ENCODE assay signal across 23 cellular contexts in genomic region chr21:46178961-46179360, GRCh38. TPM values are rescaled to one million over a fixed set of nuclear protein-coding genes. Genes with fewer than 3 reads are reported as not detected.
A peak's percentile ranks its signal among the peaks of the same experiment; 100 is the strongest.
DNase-seq lines count a peak whose midpoint lies in the region; ATAC-seq, FAIRE-seq and TF ChIP-seq lines count a peak whose summit lies in the region.
"Had no signal": no experiment of that assay in that cellular context is flagged by ENCODE, and none has a peak within 500 bp of the region (broad histone marks: within the 10 kb centered on the region; RNA-seq: fewer than 3 reads in every experiment).

No MANE protein-coding gene starts in this region.

- peaks cover 19% of the 10 kb centered on the region for H3K9me3 ChIP-seq in left ventricle myocardium inferior (replicated peaks)
- H3K9me3 ChIP-seq in Peyer's patch: no peaks in the 10 kb centered on the region
- H3K9me3 ChIP-seq in K562 (replicated peaks; ENCODE audit: control insufficient read depth, insufficient read depth, low read depth, low read length): no peaks in the 10 kb centered on the region
- H3K9me3 ChIP-seq in small intestine (ENCODE audit: control insufficient read depth, low read depth): no peaks in the 10 kb centered on the region
- H3K9me3 ChIP-seq: BE2C had no signal

- peaks cover 5% of the 10 kb centered on the region for H3K9me1 ChIP-seq in K562 (ENCODE audit: control insufficient read depth, insufficient read depth, low read length)

- DNase-seq in left ventricle myocardium inferior (no peak), Right ventricle myocardium superior (no peak), Peyer's patch (peak in 2 of 3 donors; percentile 7 to 11), K562 (ENCODE audit: extremely low read depth in 1 of 4, low spot score in 3 of 4) (no peak), omental fat pad (ENCODE audit: low spot score) (peak; percentile 13), small intestine (no peak)
- DNase-seq: 8988T; ACHN; AML-193; BE2C; Calu3; CD4-positive, alpha-beta memory T cell; COR-L47; DMS53; DMS79 treated with DMSO at 0.1 percent for 48 hours; GF-D8 had no signal

- H3K36me3 ChIP-seq in left ventricle myocardium inferior (no peaks in the 10 kb centered on the region), Peyer's patch (no peaks in the 10 kb centered on the region), K562 (ENCODE audit: control insufficient read depth, insufficient read depth, low read length) (peaks cover 30% of the 10 kb centered on the region; the same call in 1 of the 3 replicates), small intestine (ENCODE audit: control insufficient read depth in 2 of 2, insufficient read depth in 2 of 2, low read length in 2 of 2) (no peaks in the 10 kb centered on the region)
- H3K36me3 ChIP-seq: BE2C; BLaER1 treated with 17β-estradiol and CSF1 and Interleukin-3, amounts not matched to agents 10 nM and 100 nM had no signal

- in situ Hi-C loops in K562 (cut with MboI): no loop called here

- no peak for TF ChIP-seq EP300 in K562 (IDR thresholded peaks at IDR 0.05; ENCODE audit: low read length)

- no peak for TF ChIP-seq RAD21 in K562 (CRISPR knock-in tag; conservative IDR thresholded peaks at IDR 0.05 in 1 of 2, IDR thresholded peaks at IDR 0.05 in 1 of 2)

- H3K4me2 ChIP-seq in K562 (ENCODE audit: insufficient read depth, low read length): no peak overlapping the region
- H3K4me2 ChIP-seq: A549; BLaER1 treated with 17β-estradiol and CSF1 and Interleukin-3, amounts not matched to agents 10 nM and 100 nM; GM23338 had no signal

- 74% methylated on average over 4 of the region's 4 CpGs for WGBS in K562 (ENCODE audit: insufficient coverage, low coverage, missing lambda C conversion rate)
- WGBS in small intestine, 3 donors: 75 to 82% (median 80%) methylated on average over 4 of the region's 4 CpGs

- CTCF ChIA-PET in K562 (lab: Yijun Ruan, JAX; ENCODE audit: low intra/inter-chr PET ratio): no interaction called here

- peaks cover 11% of the 10 kb centered on the region for H3K4me1 ChIP-seq in left ventricle myocardium inferior
- no peaks in the 10 kb centered on the region for H3K4me1 ChIP-seq in Peyer's patch
- peaks cover 35 to 45% of the 10 kb centered on the region in 2 experiments for H3K4me1 ChIP-seq in K562 (replicated peaks in 1 of 2; ENCODE audit: control insufficient read depth in 2 of 2, insufficient read depth in 2 of 2, low read length in 2 of 2)
- H3K4me1 ChIP-seq in small intestine (ENCODE audit: control insufficient read depth in 2 of 2, insufficient read depth in 1 of 2, low read depth in 1 of 2, low read length in 1 of 2): no peaks in the 10 kb centered on the region
- H3K4me1 ChIP-seq: A549, BE2C had no signal

- no peaks in the 10 kb centered on the region for H3K27me3 ChIP-seq in left ventricle myocardium inferior (ENCODE audit: low read depth)
- no peaks in the 10 kb centered on the region for H3K27me3 ChIP-seq in Peyer's patch
- H3K27me3 ChIP-seq in K562 (ENCODE audit: control insufficient read depth in 2 of 2, insufficient read depth in 2 of 2, low read length in 2 of 2): no peaks in the 10 kb centered on the region
- H3K27me3 ChIP-seq in small intestine (ENCODE audit: control insufficient read depth in 2 of 2, insufficient read depth in 2 of 2, low read length in 2 of 2): no peaks in the 10 kb centered on the region

- H3K27ac ChIP-seq in left ventricle myocardium inferior (replicated peaks) (peak overlapping the region; percentile 38), Peyer's patch (no peak overlapping the region), K562 (ENCODE audit: extremely low read depth, low read depth, low read length) (no peak overlapping the region), small intestine (ENCODE audit: low read depth in 1 of 2, low read length in 1 of 2) (no peak overlapping the region)
- H3K27ac ChIP-seq: A549; BLaER1 treated with 17β-estradiol and CSF1 and Interleukin-3, amounts not matched to agents 10 nM and 100 nM had no signal

- peaks cover 90% of the 10 kb centered on the region for H3K79me2 ChIP-seq in K562 (ENCODE audit: control insufficient read depth, insufficient read depth, low read length)

- H4K20me1 ChIP-seq in K562 (replicated peaks; ENCODE audit: control insufficient read depth, insufficient read depth, low read length): no peaks in the 10 kb centered on the region

- TF ChIP-seq CTCF in left ventricle myocardium inferior (IDR thresholded peaks at IDR 0.05; ENCODE audit: borderline replicate concordance) (no peak), Peyer's patch (IDR thresholded peaks at IDR 0.05) (no peak), K562 (IDR thresholded peaks at IDR 0.05 in 2 of 3, conservative IDR thresholded peaks at IDR 0.05 in 1 of 3; ENCODE audit: insufficient read depth in 2 of 3, low read depth in 1 of 3, low read length in 3 of 3) (no peak), omental fat pad (IDR thresholded peaks at IDR 0.05) (no peak)

- no peak for TF ChIP-seq POLR2A in Peyer's patch (IDR thresholded peaks at IDR 0.05)
- TF ChIP-seq POLR2A in K562 (conservative IDR thresholded peaks at IDR 0.05): no peak

- H2AFZ ChIP-seq in K562 (ENCODE audit: low read depth, low read length): no peak overlapping the region
- H2AFZ ChIP-seq: GM23338 had no signal

- no TSS peak for BruUV-seq in K562 (replicated peaks; lab: Mats Ljungman, UMichigan)

- intact Hi-C loops in left ventricle myocardium inferior (cut with micrococcal nuclease): no loop called here
- intact Hi-C loops in Right ventricle myocardium superior (cut with DNase I): no loop called here
- intact Hi-C loops in K562 (cut with micrococcal nuclease): no loop called here

- ATAC-seq in Right ventricle myocardium superior (ENCODE audit: poor library complexity) (no peak), K562 (no peak), omental fat pad (ENCODE audit: low FRiP score) (no peak), HG03196 (IDR thresholded peaks at IDR 0.05; ENCODE audit: unreplicated experiment) (no peak)
- ATAC-seq: A549, GM23338, HCT116 had no signal

- no peak overlapping the region for H3K9ac ChIP-seq in K562 (ENCODE audit: insufficient read depth in 1 of 2, low read depth in 2 of 2, low read length in 2 of 2)
- H3K9ac ChIP-seq: BLaER1 treated with 17β-estradiol and CSF1 and Interleukin-3, amounts not matched to agents 10 nM and 100 nM had no signal

- POLR2A ChIA-PET in K562 (lab: Yijun Ruan, JAX): interaction anchor here (0.6 to 1.0 kb wide), 3 partner anchors 8 to 48 kb away, joined by 3 to 4 read pairs (median 3); no protein-coding TSS in a partner anchor

- H3K4me3 ChIP-seq in left ventricle myocardium inferior: no peak overlapping the region
- no peak overlapping the region for H3K4me3 ChIP-seq in Peyer's patch
- H3K4me3 ChIP-seq in K562: no peak overlapping the region
- H3K4me3 ChIP-seq in small intestine (ENCODE audit: low read depth in 1 of 2, low read length in 2 of 2): no peak overlapping the region
- H3K4me3 ChIP-seq: A549; BLaER1 treated with 17β-estradiol and CSF1 and Interleukin-3, amounts not matched to agents 10 nM and 100 nM; GM23338 had no signal

- no peak for FAIRE-seq in K562 (lab: Jason Lieb, UNC)
- FAIRE-seq in small intestine (lab: Jason Lieb, UNC): no peak
- FAIRE-seq: A549, GM12891, GM18507 had no signal

RNA-seq across cellular contexts. Expression of gene SPATC1L, which starts 5.3 kb away (rescaled TPM):
- total RNA-seq in left ventricle myocardium inferior (7.0 TPM), Right ventricle myocardium superior (6.3 TPM), Peyer's patch (10 to 100 TPM in 1 of 4 donors, 1 to 10 TPM in 3; 1.1 to 13.2 (median 2.6) TPM), K562 (2014; rRNA removed) (63.7 and 104 TPM in 2 replicates), K562 (2014; rRNA removed; fragmentation: Illumina TruSeq; extraction: Trizol) (10.4 and 12.6 TPM in 2 replicates), K562 (2015; rRNA removed; fragmentation: Illumina TruSeq; extraction: Trizol) (29.7 and 31.9 TPM in 2 replicates), K562 (2021) (118 and 121 TPM in 2 replicates), omental fat pad (1 to 10 TPM in 3 of 4 donors, under 1 TPM in 1; 0.96 to 8.0 (median 2.8) TPM)
- 20.1 and 44.2 TPM in 2 replicates for total RNA-seq in K562 (2011; cell fraction: chromatin; rRNA removed; ENCODE audit: low replicate concordance)
- 39.1 and 40.0 TPM in 2 replicates for total RNA-seq in K562 (2011; cell fraction: nucleolus; rRNA removed)
- total RNA-seq in K562 (2011; cell fraction: nucleoplasm; rRNA removed): 28.1 and 28.7 TPM in 2 replicates
- polyA plus RNA-seq in K562 (2011; rRNA removed) (6.7 and 23.0 TPM in 2 replicates), K562 (2014; fragmentation: Illumina TruSeq; extraction: Trizol) (38.3 and 84.8 TPM in 2 replicates), K562 (2014; fragmentation: Nextera tagmentation; extraction: Ambion mirVana) (under 1 TPM in 1 of 2 experiments, not detected in 1; 0.14 TPM), K562 (2014; rRNA removed) (40.6 and 50.4 TPM in 2 replicates), small intestine (10 to 100 TPM in 1 of 3 donors, 1 to 10 TPM in 2; 2.9 to 10.4 (median 5.9) TPM)
- 22.2 and 53.4 TPM in 2 replicates for polyA plus RNA-seq in K562 (2011; cell fraction: cytosol; rRNA removed)
- 41.7 and 48.0 TPM in 2 replicates for polyA plus RNA-seq in K562 (2011; cell fraction: nucleus; rRNA removed)
- polyA plus RNA-seq in K562 (2012): 94.4 and 104 TPM in 2 replicates
- 4.8 and 6.1 TPM in 2 replicates for polyA minus RNA-seq in K562 (2011; rRNA and poly(A)+ RNA removed)
- 45.0 and 94.2 TPM in 2 replicates for polyA minus RNA-seq in K562 (2011; cell fraction: cytosol; rRNA and poly(A)+ RNA removed)
- 10.6 and 16.9 TPM in 2 replicates for polyA minus RNA-seq in K562 (2011; cell fraction: nucleus; rRNA and poly(A)+ RNA removed)

RNA-seq across cellular contexts. Expression of gene FTCD, which starts 23.6 kb away (rescaled TPM):
- total RNA-seq in left ventricle myocardium inferior: 2.2 TPM
- total RNA-seq in Right ventricle myocardium superior: 1.9 TPM
- 1 to 10 TPM in 1 of 4 donors, under 1 TPM in 1, not detected in 2; 0.67 to 1.0 TPM for total RNA-seq in Peyer's patch
- 5.4 and 12.8 TPM in 2 replicates for total RNA-seq in K562 (2011; cell fraction: chromatin; rRNA removed; ENCODE audit: low replicate concordance)
- total RNA-seq in K562 (2011; cell fraction: nucleolus; rRNA removed): 7.2 and 7.5 TPM in 2 replicates
- total RNA-seq in K562 (2011; cell fraction: nucleoplasm; rRNA removed): 3.4 and 5.4 TPM in 2 replicates
- total RNA-seq in K562 (2014; rRNA removed): not detected in 2 replicates
- not detected in 2 replicates for total RNA-seq in K562 (2014; rRNA removed; fragmentation: Illumina TruSeq; extraction: Trizol)
- total RNA-seq in K562 (2015; rRNA removed; fragmentation: Illumina TruSeq; extraction: Trizol): 0.08 and 0.25 TPM in 2 replicates
- 0.74 and 1.1 TPM in 2 replicates for total RNA-seq in K562 (2021)
- polyA plus RNA-seq in K562 (2011; rRNA removed): 0.11 and 0.41 TPM in 2 replicates
- polyA plus RNA-seq in K562 (2011; cell fraction: cytosol; rRNA removed): 0.19 and 0.69 TPM in 2 replicates
- polyA plus RNA-seq in K562 (2011; cell fraction: nucleus; rRNA removed): 2.6 and 3.7 TPM in 2 replicates
- 1.5 and 3.0 TPM in 2 replicates for polyA plus RNA-seq in K562 (2012)
- not detected in 2 replicates for polyA plus RNA-seq in K562 (2014; fragmentation: Illumina TruSeq; extraction: Trizol)
- polyA plus RNA-seq in K562 (2014; fragmentation: Nextera tagmentation; extraction: Ambion mirVana): not detected
- 0.50 and 1.6 TPM in 2 replicates for polyA plus RNA-seq in K562 (2014; rRNA removed)
- 0.49 TPM in 1 of 2 replicates, not detected in the other for polyA minus RNA-seq in K562 (2011; rRNA and poly(A)+ RNA removed)
- polyA minus RNA-seq in K562 (2011; cell fraction: cytosol; rRNA and poly(A)+ RNA removed): not detected in 2 replicates
- polyA minus RNA-seq in K562 (2011; cell fraction: nucleus; rRNA and poly(A)+ RNA removed): 0.54 and 0.56 TPM in 2 replicates
- not detected for total RNA-seq in omental fat pad
- polyA plus RNA-seq in small intestine: 10 to 100 TPM in 2 of 3 donors, under 1 TPM in 1; 0.31 to 55.1 (median 22.8) TPM
- polyA plus RNA-seq: A549; CD4-positive, alpha-beta memory T cell had no signal

RNA-seq across cellular contexts. Expression of gene LSS, which starts 49.6 kb away (rescaled TPM):
- total RNA-seq in left ventricle myocardium inferior (52.0 TPM), Right ventricle myocardium superior (57.9 TPM), Peyer's patch (100 to 1,000 TPM in 1 of 4 donors, 10 to 100 TPM in 3; 43.7 to 172 (median 66.5) TPM), K562 (2014; rRNA removed) (56.4 and 67.6 TPM in 2 replicates), K562 (2014; rRNA removed; fragmentation: Illumina TruSeq; extraction: Trizol) (10.6 and 15.1 TPM in 2 replicates), K562 (2015; rRNA removed; fragmentation: Illumina TruSeq; extraction: Trizol) (29.6 and 29.8 TPM in 2 replicates), K562 (2021) (87.9 and 89.5 TPM in 2 replicates), omental fat pad (100 to 1,000 TPM in 2 of 4 donors, 10 to 100 TPM in 2; 94.8 to 122 (median 108) TPM)
- total RNA-seq in K562 (2011; cell fraction: chromatin; rRNA removed; ENCODE audit: low replicate concordance): 322 and 719 TPM in 2 replicates
- 292 and 343 TPM in 2 replicates for total RNA-seq in K562 (2011; cell fraction: nucleolus; rRNA removed)
- total RNA-seq in K562 (2011; cell fraction: nucleoplasm; rRNA removed): 326 and 359 TPM in 2 replicates
- polyA plus RNA-seq in K562 (2011; rRNA removed) (81.3 and 221 TPM in 2 replicates), K562 (2014; fragmentation: Illumina TruSeq; extraction: Trizol) (37.4 and 43.3 TPM in 2 replicates), K562 (2014; fragmentation: Nextera tagmentation; extraction: Ambion mirVana) (1 to 10 TPM; 2.2 to 2.7 TPM), K562 (2014; rRNA removed) (58.2 and 80.7 TPM in 2 replicates), small intestine (10 to 100 TPM; 13.2 to 42.1 (median 23.9) TPM)
- polyA plus RNA-seq in K562 (2011; cell fraction: cytosol; rRNA removed): 98.8 and 159 TPM in 2 replicates
- polyA plus RNA-seq in K562 (2011; cell fraction: nucleus; rRNA removed): 739 and 1,169 TPM in 2 replicates
- polyA plus RNA-seq in K562 (2012): 51.7 and 64.9 TPM in 2 replicates
- polyA minus RNA-seq in K562 (2011; rRNA and poly(A)+ RNA removed): 117 and 159 TPM in 2 replicates
- 32.4 and 62.6 TPM in 2 replicates for polyA minus RNA-seq in K562 (2011; cell fraction: cytosol; rRNA and poly(A)+ RNA removed)
- 91.6 and 197 TPM in 2 replicates for polyA minus RNA-seq in K562 (2011; cell fraction: nucleus; rRNA and poly(A)+ RNA removed)

Comparison
In these comparisons a context has a peak if more than half of its experiments do, and no peak if none do; other contexts are left out.
1. DNase-seq: peak in Peyer's patch (2 of 3) and omental fat pad (single experiment); none in left ventricle myocardium inferior (single experiment), Right ventricle myocardium superior (single experiment), K562 (0 of 4) and small intestine (single experiment).